8 cellular contexts compared by ENCODE assay signal in the genomic region with DNA sequence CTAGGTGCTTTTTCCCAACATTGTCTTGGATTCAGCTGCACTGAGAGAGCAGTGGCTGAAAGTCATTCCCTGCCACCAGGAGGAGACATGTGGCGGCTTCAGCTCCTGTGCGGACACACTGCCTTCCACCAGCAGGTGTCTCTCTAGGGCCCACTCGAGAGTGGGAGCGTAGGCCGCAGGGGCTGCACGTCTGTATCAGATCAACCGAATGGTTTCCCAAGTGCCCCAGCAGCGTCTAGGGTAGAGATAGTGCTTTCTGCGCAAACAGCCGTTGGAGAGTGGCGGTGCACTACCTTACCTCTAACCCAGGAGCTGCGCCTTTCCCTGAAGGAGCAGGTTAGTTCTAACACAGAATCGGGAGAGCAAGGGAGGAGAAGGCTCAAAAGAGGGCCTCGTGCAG. TPM values are rescaled to one million over a fixed set of nuclear protein-coding genes. Genes with fewer than 3 reads are reported as not detected.
DNase-seq lines count a peak whose midpoint lies in the region; TF ChIP-seq lines count a peak whose summit lies in the region.

No MANE protein-coding gene starts in this region.

- peaks cover 4% of the 10 kb centered on the region for H3K4me1 Mint-ChIP-seq in activated CD4-positive, alpha-beta T cell treated with anti-CD3 and anti-CD28 coated beads, Interleukin-2, amount 10 ng/mL, durations not matched to agents 24 days and 14 days
- H3K4me1 Mint-ChIP-seq in mesothelial cell of epicardium, result peaks cover 2% of the 10 kb centered on the region

- no peak overlapping the region for H3K4me3 ChIP-seq in effector memory CD4-positive, alpha-beta T cell (ENCODE audit: insufficient read depth, low read depth, low read length, poor library complexity, severe bottlenecking)

- TF ChIP-seq CTCF in mesothelial cell of epicardium (IDR thresholded peaks at IDR 0.05; ENCODE audit: unreplicated experiment), result peak; percentile 55

- H3K36me3 Mint-ChIP-seq in activated CD4-positive, alpha-beta T cell treated with anti-CD3 and anti-CD28 coated beads, Interleukin-2, amount 10 ng/mL, durations not matched to agents 24 days and 14 days (ENCODE audit: low read depth), result no peaks in the 10 kb centered on the region
- peaks cover 1% of the 10 kb centered on the region for H3K36me3 Mint-ChIP-seq in mesothelial cell of epicardium

- H3K27me3 Mint-ChIP-seq in activated CD4-positive, alpha-beta T cell treated with anti-CD3 and anti-CD28 coated beads, Interleukin-2, amount 10 ng/mL, durations not matched to agents 24 days and 14 days, result no peaks in the 10 kb centered on the region
- H3K27me3 Mint-ChIP-seq in mesothelial cell of epicardium (ENCODE audit: low read depth), result no peaks in the 10 kb centered on the region

- intact Hi-C loops in activated CD4-positive, alpha-beta T cell treated with anti-CD3 and anti-CD28 coated beads, Interleukin-2, amount 10 ng/mL, durations not matched to agents 24 days and 14 days (cut with micrococcal nuclease), result loop anchor here (2.0 kb wide), 1 partner anchor 53 kb away; a partner anchor contains a TSS

- H3K4me1 ChIP-seq in effector memory CD4-positive, alpha-beta T cell (ENCODE audit: control insufficient read depth, insufficient read depth, low read length, poor library complexity, severe bottlenecking), result no peaks in the 10 kb centered on the region

- no peaks in the 10 kb centered on the region for H3K9me3 ChIP-seq in effector memory CD4-positive, alpha-beta T cell (ENCODE audit: control insufficient read depth, low read length)

- H3K27ac Mint-ChIP-seq in activated CD4-positive, alpha-beta T cell treated with anti-CD3 and anti-CD28 coated beads, Interleukin-2, amount 10 ng/mL, durations not matched to agents 24 days and 14 days, result no peak overlapping the region
- no peak overlapping the region for H3K27ac Mint-ChIP-seq in mesothelial cell of epicardium

- no peak overlapping the region for H3K4me3 Mint-ChIP-seq in activated CD4-positive, alpha-beta T cell treated with anti-CD3 and anti-CD28 coated beads, Interleukin-2, amount 10 ng/mL, durations not matched to agents 24 days and 14 days
- H3K4me3 Mint-ChIP-seq in mesothelial cell of epicardium, result no peak overlapping the region

- H3K27me3 ChIP-seq in effector memory CD4-positive, alpha-beta T cell (replicated peaks; ENCODE audit: control insufficient read depth, insufficient read depth, low read length, poor library complexity, severe bottlenecking), result no peaks in the 10 kb centered on the region

- DNase-seq in NCI-H345 (lab: John Stamatoyannopoulos, UW) (peak; percentile 41), NCI-H345 treated with DMSO at 0.1 percent for 48 hours (lab: John Stamatoyannopoulos, UW; ENCODE audit: unreplicated experiment) (no peak), MV-4-11 (lab: John Stamatoyannopoulos, UW) (peak; percentile 12), mesothelial cell of epicardium (ENCODE audit: low spot score in 2 of 2, unreplicated experiment in 2 of 2) (peak in 1 of 2 experiments; percentile 77), NCI-H187 (lab: John Stamatoyannopoulos, UW) (no peak)
- peak; percentile 86 for DNase-seq in activated CD4-positive, alpha-beta T cell treated with anti-CD3 and anti-CD28 coated beads, Interleukin-2, amount 10 ng/mL, durations not matched to agents 24 days and 14 days
- peak in 2 of 3 donors; percentile 9 to 26 for DNase-seq in effector memory CD4-positive, alpha-beta T cell
- DNase-seq in stimulated activated naive CD4-positive, alpha-beta T cell (lab: John Stamatoyannopoulos, UW), result peak; percentile 13 to 58 (median 32)

- no peaks in the 10 kb centered on the region for H3K36me3 ChIP-seq in effector memory CD4-positive, alpha-beta T cell (ENCODE audit: control insufficient read depth, insufficient read depth, low read length)

- no peak overlapping the region for H3K27ac ChIP-seq in effector memory CD4-positive, alpha-beta T cell (ENCODE audit: insufficient read depth, low read length, poor library complexity, severe bottlenecking)

- no peaks in the 10 kb centered on the region for H3K9me3 Mint-ChIP-seq in activated CD4-positive, alpha-beta T cell treated with anti-CD3 and anti-CD28 coated beads, Interleukin-2, amount 10 ng/mL, durations not matched to agents 24 days and 14 days
- no peaks in the 10 kb centered on the region for H3K9me3 Mint-ChIP-seq in mesothelial cell of epicardium

RNA-seq across cellular contexts. Expression of a gene that starts 31.7 kb away (rescaled TPM):
- not detected in 2 replicates for total RNA-seq in activated CD4-positive, alpha-beta T cell treated with anti-CD3 and anti-CD28 coated beads, Interleukin-2, amount 10 ng/mL, durations not matched to agents 24 days and 14 days
- total RNA-seq in mesothelial cell of epicardium, result 0.11 to 0.22 TPM (median 0.20 TPM) in 3 replicates

RNA-seq across cellular contexts. Expression of a gene that starts 53.3 kb away (rescaled TPM):
- total RNA-seq in activated CD4-positive, alpha-beta T cell treated with anti-CD3 and anti-CD28 coated beads, Interleukin-2, amount 10 ng/mL, durations not matched to agents 24 days and 14 days, result 0.14 and 0.26 TPM in 2 replicates
- 3.3 to 4.2 TPM (median 4.0 TPM) in 3 replicates for total RNA-seq in mesothelial cell of epicardium

RNA-seq across cellular contexts. Expression of a gene that starts 54.8 kb away (rescaled TPM):
- total RNA-seq in activated CD4-positive, alpha-beta T cell treated with anti-CD3 and anti-CD28 coated beads, Interleukin-2, amount 10 ng/mL, durations not matched to agents 24 days and 14 days, result 42.2 and 44.4 TPM in 2 replicates
- total RNA-seq in mesothelial cell of epicardium, result 35.6 to 40.9 TPM (median 36.2 TPM) in 3 replicates

Comparison
In these comparisons a context has a peak if more than half of its experiments do, and no peak if none do; other contexts are left out.
1. DNase-seq: peak in NCI-H345 (single experiment), MV-4-11 (single experiment), activated CD4-positive, alpha-beta T cell treated with anti-CD3 and anti-CD28 coated beads, Interleukin-2, amount 10 ng/mL, durations not matched to agents 24 days and 14 days (single experiment), effector memory CD4-positive, alpha-beta T cell (2 of 3) and stimulated activated naive CD4-positive, alpha-beta T cell (6 of 6); none in NCI-H345 treated with DMSO at 0.1 percent for 48 hours (single experiment) and NCI-H187 (0 of 2).